ENCODE assay signal across 1 cellular context in the genomic region with DNA sequence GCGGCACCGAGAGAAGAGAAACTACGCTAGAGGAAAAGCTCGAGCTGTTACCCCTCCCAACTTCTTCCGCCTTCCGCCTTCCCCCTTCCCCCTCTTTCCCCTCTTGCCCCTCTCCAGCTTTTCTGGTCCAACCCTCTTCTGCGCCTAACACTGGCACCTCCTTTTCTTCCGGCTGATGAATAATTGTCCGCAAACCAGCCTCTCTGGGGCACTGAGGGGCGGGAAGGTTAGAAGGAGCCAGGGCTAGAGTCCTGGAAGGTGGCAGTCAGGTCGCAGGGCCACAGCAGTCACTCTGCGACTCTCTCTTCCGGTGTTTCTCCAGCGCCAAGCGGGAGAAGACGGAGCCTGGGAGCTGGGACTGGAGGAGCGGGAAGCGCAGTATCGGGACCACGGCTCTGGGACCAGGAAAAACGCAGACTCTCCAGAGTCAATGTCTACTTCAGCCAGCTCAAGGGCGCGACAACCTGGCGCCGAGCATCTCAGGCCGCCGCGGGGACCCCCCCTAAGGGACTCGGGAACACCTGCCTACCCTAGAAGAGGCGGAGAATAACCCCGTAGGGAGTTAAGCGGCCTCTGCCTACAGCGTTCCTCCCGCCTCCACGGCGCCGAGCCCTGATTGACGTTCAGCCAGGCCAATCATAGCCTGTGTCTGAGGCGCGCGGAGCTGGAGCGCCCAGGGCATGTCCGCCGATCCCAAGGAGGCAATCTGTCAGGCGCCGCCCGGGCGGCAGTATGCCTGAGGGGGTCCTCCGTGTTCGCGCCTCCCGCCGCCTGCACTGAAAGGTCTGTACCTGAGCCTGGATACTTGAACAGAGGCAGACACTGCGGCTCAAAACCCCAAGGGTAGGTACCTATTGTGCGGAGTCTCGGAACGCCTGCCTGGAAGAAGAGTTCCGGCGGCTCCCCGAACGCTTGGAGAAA.
TF ChIP-seq lines count a peak whose summit lies in the region.

No MANE protein-coding gene starts in this region.

TF ChIP-seq in HCT116, 20 proteins besides CTCF, POLR2A, EP300 and RAD21 (continued from another document):
- TF ChIP-seq, protein P1, sequence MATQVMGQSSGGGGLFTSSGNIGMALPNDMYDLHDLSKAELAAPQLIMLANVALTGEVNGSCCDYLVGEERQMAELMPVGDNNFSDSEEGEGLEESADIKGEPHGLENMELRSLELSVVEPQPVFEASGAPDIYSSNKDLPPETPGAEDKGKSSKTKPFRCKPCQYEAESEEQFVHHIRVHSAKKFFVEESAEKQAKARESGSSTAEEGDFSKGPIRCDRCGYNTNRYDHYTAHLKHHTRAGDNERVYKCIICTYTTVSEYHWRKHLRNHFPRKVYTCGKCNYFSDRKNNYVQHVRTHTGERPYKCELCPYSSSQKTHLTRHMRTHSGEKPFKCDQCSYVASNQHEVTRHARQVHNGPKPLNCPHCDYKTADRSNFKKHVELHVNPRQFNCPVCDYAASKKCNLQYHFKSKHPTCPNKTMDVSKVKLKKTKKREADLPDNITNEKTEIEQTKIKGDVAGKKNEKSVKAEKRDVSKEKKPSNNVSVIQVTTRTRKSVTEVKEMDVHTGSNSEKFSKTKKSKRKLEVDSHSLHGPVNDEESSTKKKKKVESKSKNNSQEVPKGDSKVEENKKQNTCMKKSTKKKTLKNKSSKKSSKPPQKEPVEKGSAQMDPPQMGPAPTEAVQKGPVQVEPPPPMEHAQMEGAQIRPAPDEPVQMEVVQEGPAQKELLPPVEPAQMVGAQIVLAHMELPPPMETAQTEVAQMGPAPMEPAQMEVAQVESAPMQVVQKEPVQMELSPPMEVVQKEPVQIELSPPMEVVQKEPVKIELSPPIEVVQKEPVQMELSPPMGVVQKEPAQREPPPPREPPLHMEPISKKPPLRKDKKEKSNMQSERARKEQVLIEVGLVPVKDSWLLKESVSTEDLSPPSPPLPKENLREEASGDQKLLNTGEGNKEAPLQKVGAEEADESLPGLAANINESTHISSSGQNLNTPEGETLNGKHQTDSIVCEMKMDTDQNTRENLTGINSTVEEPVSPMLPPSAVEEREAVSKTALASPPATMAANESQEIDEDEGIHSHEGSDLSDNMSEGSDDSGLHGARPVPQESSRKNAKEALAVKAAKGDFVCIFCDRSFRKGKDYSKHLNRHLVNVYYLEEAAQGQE (IDR thresholded peaks at IDR 0.05; ENCODE audit: low read depth), result no peak
- TF ChIP-seq CBX3 (IDR thresholded peaks at IDR 0.05; ENCODE audit: low read depth) (no peak), SP1 (IDR thresholded peaks at IDR 0.05; ENCODE audit: low read depth) (peak; percentile 89), TCF7L2 (IDR thresholded peaks at IDR 0.05; ENCODE audit: borderline replicate concordance, extremely low read depth, insufficient read depth, insufficient read length) (no peak), ZFX (IDR thresholded peaks at IDR 0.05) (peak; percentile 36; the same call in 1 of the 2 replicates), JUND (IDR thresholded peaks at IDR 0.05) (no peak), SIN3A (IDR thresholded peaks at IDR 0.05; ENCODE audit: low read depth) (peak; percentile 54; the same call in 1 of the 2 replicates), ELF1 (IDR thresholded peaks at IDR 0.05; ENCODE audit: borderline replicate concordance, low read depth) (peak; percentile 24; the same call in 1 of the 2 replicates), POLR2AphosphoS5 (IDR thresholded peaks at IDR 0.05; ENCODE audit: low read depth, low read length) (peak; percentile 92)
- TF ChIP-seq, protein P2, sequence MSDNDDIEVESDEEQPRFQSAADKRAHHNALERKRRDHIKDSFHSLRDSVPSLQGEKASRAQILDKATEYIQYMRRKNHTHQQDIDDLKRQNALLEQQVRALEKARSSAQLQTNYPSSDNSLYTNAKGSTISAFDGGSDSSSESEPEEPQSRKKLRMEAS (IDR thresholded peaks at IDR 0.05), result peak; percentile 60
